ENCODE assay signal across 8 cellular contexts in genomic region chr3:133040696-133041523, GRCh38. TPM values are rescaled to one million over a fixed set of nuclear protein-coding genes. Genes with fewer than 3 reads are reported as not detected.
DNase-seq lines count a peak whose midpoint lies in the region; ATAC-seq and TF ChIP-seq lines count a peak whose summit lies in the region.

No MANE protein-coding gene starts in this region.

- in situ Hi-C loops in brain microvascular endothelial cell (cut with HindIII; ENCODE audit: low pct_ligation_motif_present, low sequenced_read_pairs), result loop anchor here (25.0 kb wide), 1 partner anchor 346 kb away; no protein-coding TSS in a partner anchor

- H3K4me3 ChIP-seq in brain microvascular endothelial cell (ENCODE audit: low read depth, low read length), result no peak overlapping the region

- no peaks in the 10 kb centered on the region for H3K36me3 Mint-ChIP-seq in activated CD8-positive, alpha-beta memory T cell treated with anti-CD3 and anti-CD28 coated beads, Interleukin-2, amount 10 ng/mL, durations not matched to agents 7 days and 5 days

- ATAC-seq in activated CD8-positive, alpha-beta memory T cell treated with anti-CD3 and anti-CD28 coated beads, Interleukin-2, amount 10 ng/mL, durations not matched to agents 7 days and 5 days, result no peak
- ATAC-seq in GM21423 (IDR thresholded peaks at IDR 0.05; ENCODE audit: unreplicated experiment), result no peak

- DNase-seq in activated CD8-positive, alpha-beta memory T cell treated with anti-CD3 and anti-CD28 coated beads, Interleukin-2, amount 10 ng/mL, durations not matched to agents 7 days and 5 days, result peak; percentile 45
- no peak for DNase-seq in activated CD8-positive, alpha-beta memory T cell treated with anti-CD3 and anti-CD28 coated beads, Interleukin-2, amount 50 U/mL, for 4 hours
- peak; percentile 72 for DNase-seq in HPDE6-E6E7 (ENCODE audit: extremely low spot score)
- peak; percentile 70 for DNase-seq in NCI-H748 treated with DMSO at 0.1 percent for 48 hours (lab: John Stamatoyannopoulos, UW)
- peak; percentile 77 for DNase-seq in brain microvascular endothelial cell
- peak; percentile 89 for DNase-seq in iPS-NIHi7 (ENCODE audit: extremely low spot score)
- DNase-seq in stimulated activated CD4-positive, alpha-beta T cell treated with anti-CD3 and anti-CD28 coated beads, Interleukin-1b, Interleukin-23, amount 100 ng/mL, for 48 hours, result peak; percentile 35

- H3K27ac ChIP-seq in brain microvascular endothelial cell, result no peak overlapping the region

- H3K4me3 Mint-ChIP-seq in activated CD8-positive, alpha-beta memory T cell treated with anti-CD3 and anti-CD28 coated beads, Interleukin-2, amount 10 ng/mL, durations not matched to agents 7 days and 5 days, result no peak overlapping the region

- peaks cover 5% of the 10 kb centered on the region for H3K4me1 Mint-ChIP-seq in activated CD8-positive, alpha-beta memory T cell treated with anti-CD3 and anti-CD28 coated beads, Interleukin-2, amount 10 ng/mL, durations not matched to agents 7 days and 5 days

- CTCF ChIA-PET in activated CD8-positive, alpha-beta memory T cell treated with anti-CD3 and anti-CD28 coated beads, Interleukin-2, amount 10 ng/mL, durations not matched to agents 7 days and 5 days (lab: Charles Lee), result interaction anchor here (0.9 to 1.5 kb wide), 3 partner anchors 21 to 383 kb away, joined by 3 to 6 read pairs (median 3); no protein-coding TSS in a partner anchor

- no peaks in the 10 kb centered on the region for H3K36me3 ChIP-seq in brain microvascular endothelial cell (replicated peaks)

- TF ChIP-seq CTCF in brain microvascular endothelial cell (IDR thresholded peaks at IDR 0.05; ENCODE audit: low read depth, low read length, missing control alignments), result peak; percentile 90

- H3K27me3 ChIP-seq in brain microvascular endothelial cell (replicated peaks), result no peaks in the 10 kb centered on the region

- H3K9me3 Mint-ChIP-seq in activated CD8-positive, alpha-beta memory T cell treated with anti-CD3 and anti-CD28 coated beads, Interleukin-2, amount 10 ng/mL, durations not matched to agents 7 days and 5 days (ENCODE audit: low read depth), result no peaks in the 10 kb centered on the region

- peaks cover 56% of the 10 kb centered on the region for H3K27me3 Mint-ChIP-seq in activated CD8-positive, alpha-beta memory T cell treated with anti-CD3 and anti-CD28 coated beads, Interleukin-2, amount 10 ng/mL, durations not matched to agents 7 days and 5 days

- no peak overlapping the region for H3K27ac Mint-ChIP-seq in activated CD8-positive, alpha-beta memory T cell treated with anti-CD3 and anti-CD28 coated beads, Interleukin-2, amount 10 ng/mL, durations not matched to agents 7 days and 5 days

RNA-seq across cellular contexts. Expression of gene TMEM108, which starts 2.7 kb away (rescaled TPM):
- not detected for total RNA-seq in activated CD8-positive, alpha-beta memory T cell treated with anti-CD3 and anti-CD28 coated beads, Interleukin-2, amount 10 ng/mL, durations not matched to agents 7 days and 5 days
